In the genomic region with DNA sequence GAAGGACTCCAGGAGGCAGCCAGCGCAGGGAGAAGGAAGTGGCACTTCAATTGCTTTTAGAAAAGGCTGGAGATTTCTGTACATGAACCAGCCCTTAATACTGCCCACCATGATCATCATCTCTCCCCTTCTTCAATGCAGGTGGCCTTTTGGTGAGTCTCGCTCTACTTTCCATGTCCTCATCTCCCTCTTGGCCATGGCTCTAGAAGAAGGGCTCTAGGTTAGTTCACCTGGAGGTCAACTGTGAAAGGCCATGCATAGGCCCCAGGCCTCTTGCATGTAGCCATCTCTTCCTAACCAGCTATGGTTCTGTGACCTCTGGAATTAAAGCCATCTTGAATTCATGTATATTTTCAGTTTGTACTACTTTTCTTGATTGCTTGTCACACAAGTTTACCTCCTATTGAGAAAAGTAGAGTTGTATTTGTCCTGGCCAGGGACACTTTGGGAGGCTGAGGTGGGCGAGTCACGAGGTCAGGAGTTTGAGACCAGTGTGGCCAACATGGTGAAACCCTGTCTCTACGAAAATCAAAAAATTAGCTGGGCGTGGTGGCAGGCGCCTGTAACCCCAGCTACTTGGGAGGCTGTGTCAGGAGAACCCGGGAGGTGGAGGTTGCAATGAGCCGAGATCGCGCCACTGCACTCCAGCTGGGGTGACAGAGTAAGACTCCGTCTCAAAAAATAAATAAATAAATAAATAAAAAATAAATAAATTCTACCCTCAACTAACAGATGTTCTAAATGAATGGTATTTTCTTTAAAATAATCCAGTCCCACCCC, we compare ENCODE assay signal across 1 cellular context.
TF ChIP-seq lines count a peak whose summit lies in the region.

No MANE protein-coding gene starts in this region.

TF ChIP-seq in IMR-90, 13 proteins besides CTCF, POLR2A, EP300 and RAD21:
- TF ChIP-seq MAFK (IDR thresholded peaks at IDR 0.05; ENCODE audit: low read depth, low read length) = no peak
- no peak for TF ChIP-seq MAZ (IDR thresholded peaks at IDR 0.05; ENCODE audit: borderline replicate concordance, low read depth, low read length)
TF ChIP-seq in IMR-90: peak in this region for 0.
